Comparison of ENCODE assay signal across 20 cellular contexts in genomic region chr7:99092064-99092720, GRCh38. TPM values are rescaled to one million over a fixed set of nuclear protein-coding genes. Genes with fewer than 3 reads are reported as not detected.
DNase-seq lines count a peak whose midpoint lies in the region; ATAC-seq, FAIRE-seq and TF ChIP-seq lines count a peak whose summit lies in the region.
"Had no signal": no experiment of that assay in that cellular context is flagged by ENCODE, and none has a peak within 500 bp of the region (broad histone marks: within the 10 kb centered on the region; RNA-seq: fewer than 3 reads in every experiment).

No MANE protein-coding gene starts in this region.

- H3K4me1 ChIP-seq in body of pancreas = peaks cover 86% of the 10 kb centered on the region

- H3K27me3 Mint-ChIP-seq in T-cell (no peaks in the 10 kb centered on the region), immature natural killer cell (ENCODE audit: low read depth in 3 of 3) (peaks cover 0 to 2% (median 0%) of the 10 kb centered on the region in 3 donors)
- H3K27me3 Mint-ChIP-seq: activated naive CD8-positive, alpha-beta T cell; activated T-cell treated with anti-CD3 and anti-CD28 coated beads, Interleukin-2, amount 50 U/mL, for 24 hours; CD4-positive, CD25-positive, alpha-beta regulatory T cell; IgD-negative memory B cell had no signal

- CTCF ChIA-PET in T-cell (lab: Charles Lee) = no interaction called here

- DNase-seq in NCI-H2081 (lab: John Stamatoyannopoulos, UW) (peak; percentile 37 to 61), NCI-H2081 treated with DMSO at 0.1 percent for 48 hours (lab: John Stamatoyannopoulos, UW) (no peak), body of pancreas (peak; percentile 70 to 89 (median 74)), medulla oblongata (ENCODE audit: extremely low spot score) (peak; percentile 61), urothelium cell line (ENCODE audit: low spot score) (no peak), T-cell (no peak), immature natural killer cell (no peak), CD1c-positive myeloid dendritic cell (ENCODE audit: extremely low spot score) (no peak)
- DNase-seq: activated CD4-positive, alpha-beta T cell treated with anti-CD3 and anti-CD28 coated beads, Interleukin-2, amount 50 U/mL, for 1 hour; activated T-cell treated with anti-CD3 and anti-CD28 coated beads, Interleukin-2, amount 50 U/mL, for 24 hours; CD4-positive, CD25-positive, alpha-beta regulatory T cell; foreskin keratinocyte; HCEC 1CT; NCI-H510A treated with DMSO at 0.1 percent for 48 hours; OCI-M1; stimulated activated CD4-positive, alpha-beta T cell treated with anti-CD3 and anti-CD28 coated beads, Interleukin-1b, Interleukin-23, amount 100 ng/mL, for 48 hours had no signal

- 20 to 24% methylated on average over 11 of the region's 11 CpGs for WGBS in body of pancreas, 2 donors

- H3K36me3 ChIP-seq in body of pancreas (replicated peaks in 1 of 2; ENCODE audit: insufficient read depth in 1 of 2, low read depth in 2 of 2) = no peaks in the 10 kb centered on the region
- H3K36me3 ChIP-seq: right atrium auricular region had no signal

- TF ChIP-seq CTCF in body of pancreas (IDR thresholded peaks at IDR 0.05) = no peak

- H3K9me3 Mint-ChIP-seq in T-cell (peaks cover 0 to 8% (median 0%) of the 10 kb centered on the region in 3 donors), immature natural killer cell (no peaks in the 10 kb centered on the region)
- H3K9me3 Mint-ChIP-seq: activated T-cell treated with anti-CD3 and anti-CD28 coated beads, Interleukin-2, amount 50 U/mL, for 24 hours; IgD-negative memory B cell had no signal

- intact Hi-C loops in body of pancreas (cut with DNase I) = no loop called here

- POLR2A ChIA-PET in T-cell (lab: Charles Lee) = no interaction called here

- peak; percentile 91 for FAIRE-seq in urothelium cell line (lab: Jason Lieb, UNC)

- TF ChIP-seq POLR2A in body of pancreas (IDR thresholded peaks at IDR 0.05) = no peak

- H3K4me3 ChIP-seq in body of pancreas = no peak overlapping the region
- H3K4me3 ChIP-seq: right atrium auricular region had no signal

- H3K4me3 Mint-ChIP-seq in T-cell (no peak overlapping the region), immature natural killer cell (no peak overlapping the region)
- H3K4me3 Mint-ChIP-seq: activated naive CD8-positive, alpha-beta T cell; activated T-cell treated with anti-CD3 and anti-CD28 coated beads, Interleukin-2, amount 50 U/mL, for 24 hours; CD4-positive, CD25-positive, alpha-beta regulatory T cell; IgD-negative memory B cell; nephron had no signal

- H3K27ac ChIP-seq in body of pancreas = peak overlapping the region; percentile 44 to 89 (median 84)
- H3K27ac ChIP-seq: foreskin keratinocyte, right atrium auricular region had no signal

- H3K36me3 Mint-ChIP-seq in T-cell (peaks cover 19% of the 10 kb centered on the region), immature natural killer cell (peaks cover under 1 to 6% (median 3%) of the 10 kb centered on the region in 3 donors)

- H3K27ac Mint-ChIP-seq in T-cell (no peak overlapping the region), immature natural killer cell (no peak overlapping the region)
- H3K27ac Mint-ChIP-seq: activated naive CD8-positive, alpha-beta T cell; activated T-cell treated with anti-CD3 and anti-CD28 coated beads, Interleukin-2, amount 50 U/mL, for 24 hours; CD4-positive, CD25-positive, alpha-beta regulatory T cell had no signal

- H3K4me1 Mint-ChIP-seq in T-cell = peaks cover 25 to 49% (median 46%) of the 10 kb centered on the region in 3 donors
- H3K4me1 Mint-ChIP-seq in immature natural killer cell = peaks cover 34 to 68% of the 10 kb centered on the region in 2 donors

- no peaks in the 10 kb centered on the region for H3K27me3 ChIP-seq in body of pancreas
- H3K27me3 ChIP-seq: foreskin keratinocyte, right atrium auricular region had no signal

- peak; percentile 62 for ATAC-seq in body of pancreas
- ATAC-seq in T-cell (replicated peaks in 1 of 4) = no peak
- ATAC-seq: foreskin keratinocyte had no signal

- H3K9me3 ChIP-seq in body of pancreas = no peaks in the 10 kb centered on the region

RNA-seq across cellular contexts. Expression of gene SMURF1, which starts 51.7 kb away (rescaled TPM):
- total RNA-seq in body of pancreas = 10 to 100 TPM; 16.9 to 31.3 TPM
- 10 to 100 TPM; 21.6 to 26.4 (median 22.7) TPM for total RNA-seq in T-cell
- polyA plus RNA-seq in immature natural killer cell = 1 to 10 TPM in 2 of 3 donors, under 1 TPM in 1; 0.93 to 2.0 (median 1.2) TPM

Comparison
In these comparisons a context has a peak if more than half of its experiments do, and no peak if none do; other contexts are left out.
1. DNase-seq: peak in NCI-H2081 (2 of 2), body of pancreas (4 of 4) and medulla oblongata (single experiment); none in NCI-H2081 treated with DMSO at 0.1 percent for 48 hours (single experiment), urothelium cell line (single experiment), T-cell (0 of 34), immature natural killer cell (0 of 3) and CD1c-positive myeloid dendritic cell (single experiment).